In the genomic region with DNA sequence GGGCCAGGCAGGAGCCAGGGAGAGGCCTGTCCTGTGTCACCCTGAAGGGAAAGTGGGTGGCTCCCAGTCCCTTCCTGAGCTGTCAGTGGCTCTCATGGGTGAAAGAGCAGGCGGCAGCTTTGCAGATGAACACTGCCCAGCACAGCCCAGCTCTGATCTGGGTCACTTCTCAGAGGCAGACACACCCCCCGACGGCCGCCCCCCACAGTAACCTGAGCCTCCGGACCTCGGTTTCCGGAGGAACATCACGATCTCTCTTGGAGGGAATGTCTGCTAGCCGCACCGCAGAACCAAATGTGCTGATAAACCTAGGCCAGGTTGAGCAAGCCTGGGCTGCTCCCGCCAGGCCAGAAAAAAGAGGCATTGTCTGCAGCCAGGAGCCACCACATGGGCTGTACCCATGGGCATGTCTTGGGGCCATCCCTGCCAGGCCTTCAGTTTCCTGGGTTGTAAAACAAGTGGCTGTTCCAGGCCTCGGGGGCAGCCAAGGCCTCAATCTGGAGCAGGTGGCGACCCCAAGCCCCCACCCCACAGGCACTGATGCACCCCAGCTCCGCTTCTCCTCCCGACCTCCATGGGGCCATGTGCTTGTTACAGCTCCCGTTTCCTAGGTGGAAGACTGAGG, we compare ENCODE assay signal across 8 cellular contexts. TPM values are rescaled to one million over a fixed set of nuclear protein-coding genes. Genes with fewer than 3 reads are reported as not detected.
DNase-seq lines count a peak whose midpoint lies in the region; ATAC-seq and TF ChIP-seq lines count a peak whose summit lies in the region.

No MANE protein-coding gene starts in this region.

- no peak for TF ChIP-seq EP300 in suprapubic skin (IDR thresholded peaks at IDR 0.05)

- TF ChIP-seq CTCF in brain microvascular endothelial cell (IDR thresholded peaks at IDR 0.05; ENCODE audit: low read depth, low read length, missing control alignments) (peak; percentile 9), suprapubic skin (IDR thresholded peaks at IDR 0.05) (no peak), MM.1S (IDR thresholded peaks at IDR 0.05; ENCODE audit: low read length) (no peak)

- H3K9me3 ChIP-seq in suprapubic skin: no peaks in the 10 kb centered on the region
- no peaks in the 10 kb centered on the region for H3K9me3 ChIP-seq in MM.1S (replicated peaks; ENCODE audit: insufficient read depth, low read length)

- H3K9ac ChIP-seq in MM.1S (ENCODE audit: low read length): no peak overlapping the region

- H3K36me3 ChIP-seq in brain microvascular endothelial cell (replicated peaks) (no peaks in the 10 kb centered on the region), suprapubic skin (no peaks in the 10 kb centered on the region), MM.1S (replicated peaks; ENCODE audit: insufficient read depth, low read length) (no peaks in the 10 kb centered on the region)

- in situ Hi-C loops in brain microvascular endothelial cell (cut with HindIII; ENCODE audit: low pct_ligation_motif_present, low sequenced_read_pairs): no loop called here

- no peaks in the 10 kb centered on the region for H3F3A ChIP-seq in MM.1S (ENCODE audit: insufficient read depth, low read length)

- H3K4me1 ChIP-seq in suprapubic skin: peaks cover 97% of the 10 kb centered on the region
- H3K4me1 ChIP-seq in MM.1S (ENCODE audit: low read length): no peaks in the 10 kb centered on the region

- H3K79me2 ChIP-seq in MM.1S (ENCODE audit: low read length): peaks cover 88% of the 10 kb centered on the region

- TF ChIP-seq POLR2A in suprapubic skin (IDR thresholded peaks at IDR 0.05): no peak

- H3K4me3 ChIP-seq in brain microvascular endothelial cell (ENCODE audit: low read depth, low read length) (no peak overlapping the region), suprapubic skin (no peak overlapping the region), MM.1S (ENCODE audit: low read length) (no peak overlapping the region)

- no peaks in the 10 kb centered on the region for H3K27me3 ChIP-seq in brain microvascular endothelial cell (replicated peaks)
- no peaks in the 10 kb centered on the region for H3K27me3 ChIP-seq in suprapubic skin
- H3K27me3 ChIP-seq in MM.1S (replicated peaks; ENCODE audit: insufficient read depth, low read length): no peaks in the 10 kb centered on the region

- no peak overlapping the region for H2AFZ ChIP-seq in MM.1S (ENCODE audit: low read length)

- no peaks in the 10 kb centered on the region for H3K9me2 ChIP-seq in MM.1S (replicated peaks; ENCODE audit: insufficient read depth, low read length)

- no peak for ATAC-seq in HG03108 (IDR thresholded peaks at IDR 0.05; ENCODE audit: unreplicated experiment)

- no peak overlapping the region for H3K4me2 ChIP-seq in MM.1S (ENCODE audit: low read depth, low read length)

- WGBS in suprapubic skin: no CpG with 5 or more reads among the region's 16 CpGs

- H4K20me1 ChIP-seq in MM.1S (ENCODE audit: insufficient read depth, low read length): no peaks in the 10 kb centered on the region

- DNase-seq in HuH-7 (ENCODE audit: low spot score) (peak; percentile 73), brain microvascular endothelial cell (peak; percentile 81), kidney glomerular epithelial cell (lab: John Stamatoyannopoulos, UW) (peak; percentile 48), suprapubic skin (ENCODE audit: low spot score in 2 of 2) (peak in 1 of 2 donors; percentile 89), dermis blood vessel endothelial cell (no peak), MM.1S (no peak), NCI-H748 treated with DMSO at 0.1 percent for 48 hours (lab: John Stamatoyannopoulos, UW) (no peak)

- peak overlapping the region; percentile 58 for H3K27ac ChIP-seq in brain microvascular endothelial cell
- peak overlapping the region; percentile 83 for H3K27ac ChIP-seq in suprapubic skin
- no peak overlapping the region for H3K27ac ChIP-seq in MM.1S (ENCODE audit: low read length)

RNA-seq across cellular contexts. Expression of a gene that starts 57.6 kb away (rescaled TPM):
- total RNA-seq in suprapubic skin (100 to 1,000 TPM; 111 to 264 (median 187) TPM), dermis blood vessel endothelial cell (25.7 and 44.3 TPM in 2 replicates)

Comparison
In these comparisons a context has a peak if more than half of its experiments do, and no peak if none do; other contexts are left out.
1. DNase-seq: peak in HuH-7 (single experiment), brain microvascular endothelial cell (single experiment) and kidney glomerular epithelial cell (single experiment); none in dermis blood vessel endothelial cell (single experiment), MM.1S (single experiment) and NCI-H748 treated with DMSO at 0.1 percent for 48 hours (single experiment).